In genomic region chr19:50580240-50580639, GRCh38 we compare ENCODE assay signal across 28 cellular contexts. TPM values are rescaled to one million over a fixed set of nuclear protein-coding genes. Genes with fewer than 3 reads are reported as not detected.
"Had no signal": no experiment of that assay in that cellular context is flagged by ENCODE, and none has a peak within 500 bp of the region (broad histone marks: within the 10 kb centered on the region; RNA-seq: fewer than 3 reads in every experiment).

No MANE protein-coding gene starts in this region.

- H3K4me3 ChIP-seq: hepatocyte, left ventricle myocardium inferior, lung, mucosa of descending colon, right atrium auricular region, right lobe of liver, smooth muscle cell, stomach, testis, thyroid gland, transverse colon, upper lobe of right lung had no signal

- FAIRE-seq: urothelium cell line had no signal

- H3K27ac ChIP-seq: hepatocyte, left ventricle myocardium inferior, neutrophil, parathyroid adenoma, right atrium auricular region, right lobe of liver, stomach, testis, thyroid gland, transverse colon, upper lobe of right lung had no signal

- H3K9me3 ChIP-seq: left ventricle myocardium inferior, mucosa of descending colon, neutrophil, right atrium auricular region, right lobe of liver, stomach, testis, thyroid gland, transverse colon, upper lobe of right lung had no signal

- H3K27me3 ChIP-seq: hepatocyte, right atrium auricular region, right lobe of liver, testis, thyroid gland, upper lobe of right lung had no signal

- H2AFZ ChIP-seq: hepatocyte, parathyroid adenoma had no signal

- ATAC-seq: mucosa of descending colon; naive thymus-derived CD4-positive, alpha-beta T cell; natural killer cell treated with Interleukin-12 subunit alpha and Interleukin-12 subunit beta and Interleukin-15 and Interleukin-18, amount 100 ng/mL, for 72 hours; right lobe of liver; stimulated activated naive B cell treated with anti-CD40 and anti-IgM and Interleukin-4, amounts not matched to agents 10 μg/mL and 1 μg/mL and 100 μg/mL, for 72 hours; stimulated activated naive CD8-positive, alpha-beta T cell treated with anti-CD3 and anti-CD28 coated beads, Interleukin-15, Interleukin-2, amounts not matched to agents 100 U/mL and 50 U/mL, for 24 hours; upper lobe of right lung had no signal

- H3K36me3 ChIP-seq: left ventricle myocardium inferior, neutrophil, right atrium auricular region, right lobe of liver, stomach, thyroid gland, transverse colon, upper lobe of right lung had no signal

- H3K4me1 ChIP-seq: left ventricle myocardium inferior, parathyroid adenoma, right atrium auricular region, right lobe of liver, stomach, testis, transverse colon, upper lobe of right lung had no signal

- H3K4me2 ChIP-seq: hepatocyte, smooth muscle cell had no signal

- H3K79me2 ChIP-seq: hepatocyte, parathyroid adenoma had no signal

- H3K9ac ChIP-seq: parathyroid adenoma had no signal

- DNase-seq: left ventricle myocardium inferior; midbrain; mucosa of descending colon; naive thymus-derived CD4-positive, alpha-beta T cell; occipital lobe; right lobe of liver; stimulated activated CD4-positive, alpha-beta T cell treated with anti-CD3 and anti-CD28 coated beads, Interleukin-1b, Interleukin-23, amount 100 ng/mL, for 48 hours; stimulated activated CD4-positive, alpha-beta T cell treated with anti-CD3 and anti-CD28 coated beads, Interleukin-2, amount 100 ng/mL, for 48 hours; stimulated activated CD4-positive, alpha-beta T cell treated with anti-CD3 and anti-CD28 coated beads, Interleukin-4, amount 100 ng/mL, for 4 hours; stimulated activated CD8-positive, alpha-beta memory T cell treated with anti-CD3 and anti-CD28 coated beads, Interleukin-4, amount 100 ng/mL, for 48 hours; stimulated activated naive B cell treated with anti-CD40 and anti-IgM and Interleukin-4, amounts not matched to agents 10 μg/mL and 1 μg/mL and 100 μg/mL, for 72 hours; stimulated activated naive CD8-positive, alpha-beta T cell treated with anti-CD3 and anti-CD28 coated beads, Interleukin-15, Interleukin-2, amounts not matched to agents 100 U/mL and 50 U/mL, for 24 hours; stomach; testis; thyroid gland; transverse colon; upper lobe of right lung had no signal

RNA-seq across cellular contexts. Expression of gene LRRC4B, which starts 12.0 kb away (rescaled TPM):
- total RNA-seq: myocyte; naive thymus-derived CD4-positive, alpha-beta T cell; natural killer cell treated with Interleukin-12 subunit alpha and Interleukin-12 subunit beta and Interleukin-15 and Interleukin-18, amount 100 ng/mL, for 72 hours had no signal
- polyA plus RNA-seq: naive thymus-derived CD4-positive, alpha-beta T cell had no signal

RNA-seq across cellular contexts. Expression of gene SYT3, which starts 59.4 kb away (rescaled TPM):
- total RNA-seq: myocyte; natural killer cell treated with Interleukin-12 subunit alpha and Interleukin-12 subunit beta and Interleukin-15 and Interleukin-18, amount 100 ng/mL, for 72 hours; pulmonary artery endothelial cell; right lobe of liver; skeletal muscle tissue had no signal
